22 cellular contexts compared by ENCODE assay signal in the genomic region with DNA sequence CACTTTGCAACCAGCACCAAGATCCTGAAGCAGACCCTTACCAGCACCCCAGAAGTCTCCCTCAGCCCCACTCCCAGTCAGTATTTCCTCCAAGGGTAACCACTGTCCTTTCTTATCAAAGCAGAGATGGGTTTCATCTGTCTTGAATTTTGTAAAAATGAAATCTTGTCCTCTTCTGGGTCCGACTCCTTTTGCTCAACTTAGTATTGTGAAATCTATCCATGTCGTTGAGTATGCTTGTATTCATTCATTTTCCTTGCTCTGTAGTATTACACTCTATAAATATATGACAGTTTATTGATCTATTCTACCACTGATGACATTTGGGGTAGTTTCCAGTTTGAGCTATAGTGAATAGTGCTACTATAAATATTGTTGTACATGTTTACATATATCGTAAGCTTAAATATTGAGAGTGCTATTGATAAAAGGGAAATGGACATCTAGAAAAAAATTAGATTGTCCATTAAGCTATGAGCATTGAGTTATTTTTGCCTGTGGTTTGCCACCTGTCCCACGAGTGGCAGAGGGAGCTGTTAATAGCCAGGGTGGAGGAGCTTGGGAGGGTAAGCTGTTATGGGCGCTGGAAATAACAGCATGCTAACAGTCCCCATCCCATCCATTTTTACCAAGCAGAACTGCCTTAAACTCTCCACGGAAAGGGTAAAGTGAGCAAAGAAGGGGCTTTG.
"Had no signal": no experiment of that assay in that cellular context is flagged by ENCODE, and none has a peak within 500 bp of the region (broad histone marks: within the 10 kb centered on the region; RNA-seq: fewer than 3 reads in every experiment).

No MANE protein-coding gene starts in this region.

- H3K27me3 ChIP-seq: brain microvascular endothelial cell, SJSA1 had no signal

- H3K27ac Mint-ChIP-seq: activated CD8-positive, alpha-beta T cell treated with anti-CD3 and anti-CD28 coated beads for 36 hours had no signal

- H3K9me3 ChIP-seq: SJSA1 had no signal

- H3K27me3 Mint-ChIP-seq: activated CD8-positive, alpha-beta T cell treated with anti-CD3 and anti-CD28 coated beads for 36 hours had no signal

- H3K4me3 Mint-ChIP-seq: activated CD8-positive, alpha-beta T cell treated with anti-CD3 and anti-CD28 coated beads for 36 hours had no signal

- H3K4me3 ChIP-seq: SJSA1 had no signal

- H3K27ac ChIP-seq: brain microvascular endothelial cell, SJSA1 had no signal

- H3K9me3 Mint-ChIP-seq: activated CD8-positive, alpha-beta T cell treated with anti-CD3 and anti-CD28 coated beads for 36 hours had no signal

- ATAC-seq: activated CD4-positive, CD25-positive, alpha-beta regulatory T cell treated with anti-CD3 and anti-CD28 coated beads, Interleukin-2, amount 50 U/mL, for 24 hours; activated CD8-positive, alpha-beta T cell treated with anti-CD3 and anti-CD28 coated beads for 36 hours; Panc1; Right ventricle myocardium inferior; SK-N-SH treated with all-trans-retinoic acid at 6 μM for 48 hours had no signal

- DNase-seq: activated CD4-positive, alpha-beta T cell treated with anti-CD3 and anti-CD28 coated beads for 4 hours; activated CD8-positive, alpha-beta memory T cell treated with anti-CD3 and anti-CD28 coated beads, Interleukin-2, amount 50 U/mL, for 4 hours; activated CD8-positive, alpha-beta T cell treated with anti-CD3 and anti-CD28 coated beads for 36 hours; activated naive CD4-positive, alpha-beta T cell treated with anti-CD3 and anti-CD28 coated beads, Interleukin-2, amount 50 U/mL, for 16 hours; brain microvascular endothelial cell; cerebellar nuclear complex; MM.1S; NCI-H1105 treated with DMSO at 0.1 percent for 48 hours; NCI-H1436 treated with DMSO at 0.1 percent for 48 hours; NCI-H187; NCI-H2081; NCI-H510A treated with DMSO at 0.1 percent for 48 hours; NCI-H69; NK-92 treated with Interleukin-12 subunit alpha and Interleukin-12 subunit beta, amount 100 ng/mL, for 24 hours; OCI-M1; RPMI8226; SW 1271 had no signal

- H3K4me1 ChIP-seq: SJSA1 had no signal
